9 cellular contexts compared by ENCODE assay signal in the genomic region with DNA sequence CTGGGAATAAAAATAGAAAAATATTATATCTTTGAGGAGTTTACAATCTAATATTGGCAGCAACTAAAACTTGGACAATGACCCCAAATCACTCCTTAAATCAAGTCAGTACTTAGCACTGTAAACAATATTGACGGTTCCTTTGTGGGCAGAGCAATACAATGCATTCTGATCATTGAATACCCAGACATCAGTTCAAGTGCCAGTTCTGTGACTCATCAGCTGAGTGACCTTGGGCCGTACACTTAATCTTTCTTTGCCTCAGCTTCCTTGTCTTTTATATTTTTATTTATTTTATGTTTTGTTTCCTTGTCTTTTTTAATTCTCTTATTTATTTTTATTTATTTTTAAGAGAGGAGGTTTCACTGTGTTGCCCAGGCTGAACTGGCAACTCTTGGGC.
"Had no signal": no experiment of that assay in that cellular context is flagged by ENCODE, and none has a peak within 500 bp of the region (broad histone marks: within the 10 kb centered on the region; RNA-seq: fewer than 3 reads in every experiment).

No MANE protein-coding gene starts in this region.

- H3K27me3 ChIP-seq: brain microvascular endothelial cell, left lung, stomach had no signal

- H3K4me3 ChIP-seq: left lung, stomach had no signal

- DNase-seq: activated CD4-positive, alpha-beta T cell treated with anti-CD3 and anti-CD28 coated beads, Interleukin-2, amount 10 ng/mL, durations not matched to agents 7 days and 5 days; activated CD4-positive, CD25-positive, alpha-beta regulatory T cell; activated CD8-positive, alpha-beta memory T cell treated with anti-CD3 and anti-CD28 coated beads for 24 hours; activated naive CD4-positive, alpha-beta T cell treated with Interleukin-2 at 50 U/mL for 16 hours; brain microvascular endothelial cell; cerebellar nuclear complex; left lung; stomach; T-helper 2 cell had no signal

- H3K36me3 ChIP-seq: brain microvascular endothelial cell, left lung, stomach had no signal

- H3K4me1 ChIP-seq: left lung, stomach had no signal

- H3K9me3 ChIP-seq: left lung, stomach had no signal

- H3K27ac ChIP-seq: brain microvascular endothelial cell, left lung, stomach had no signal
